In the genomic region with DNA sequence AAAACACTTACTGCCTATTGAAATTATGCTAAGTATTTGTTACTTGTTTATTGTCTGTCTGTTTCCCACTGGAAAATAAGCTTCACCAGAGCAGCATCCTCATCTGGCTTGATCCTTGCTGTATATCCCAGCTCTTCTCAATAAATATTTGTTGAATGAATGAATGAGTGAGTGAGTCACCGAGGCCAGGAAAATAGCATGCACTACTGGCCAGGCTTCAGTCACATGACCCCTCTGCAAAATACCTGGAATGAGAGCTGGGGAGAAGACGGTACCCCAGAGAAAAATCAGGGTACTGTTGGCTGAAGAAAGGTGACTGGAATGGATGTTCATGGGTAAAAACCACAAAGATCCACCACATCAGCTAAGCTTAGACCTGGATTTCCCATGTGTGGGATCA, we compare ENCODE assay signal across 1 cellular context.
TF ChIP-seq lines count a peak whose summit lies in the region.

No MANE protein-coding gene starts in this region.

TF ChIP-seq in K562, 482 proteins besides CTCF, POLR2A, EP300 and RAD21 (continued from another document):
- TF ChIP-seq, protein P1, sequence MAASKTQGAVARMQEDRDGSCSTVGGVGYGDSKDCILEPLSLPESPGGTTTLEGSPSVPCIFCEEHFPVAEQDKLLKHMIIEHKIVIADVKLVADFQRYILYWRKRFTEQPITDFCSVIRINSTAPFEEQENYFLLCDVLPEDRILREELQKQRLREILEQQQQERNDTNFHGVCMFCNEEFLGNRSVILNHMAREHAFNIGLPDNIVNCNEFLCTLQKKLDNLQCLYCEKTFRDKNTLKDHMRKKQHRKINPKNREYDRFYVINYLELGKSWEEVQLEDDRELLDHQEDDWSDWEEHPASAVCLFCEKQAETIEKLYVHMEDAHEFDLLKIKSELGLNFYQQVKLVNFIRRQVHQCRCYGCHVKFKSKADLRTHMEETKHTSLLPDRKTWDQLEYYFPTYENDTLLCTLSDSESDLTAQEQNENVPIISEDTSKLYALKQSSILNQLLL (CRISPR knock-in tag; IDR thresholded peaks at IDR 0.05; ENCODE audit: borderline replicate concordance): no peak
- TF ChIP-seq, protein P2, sequence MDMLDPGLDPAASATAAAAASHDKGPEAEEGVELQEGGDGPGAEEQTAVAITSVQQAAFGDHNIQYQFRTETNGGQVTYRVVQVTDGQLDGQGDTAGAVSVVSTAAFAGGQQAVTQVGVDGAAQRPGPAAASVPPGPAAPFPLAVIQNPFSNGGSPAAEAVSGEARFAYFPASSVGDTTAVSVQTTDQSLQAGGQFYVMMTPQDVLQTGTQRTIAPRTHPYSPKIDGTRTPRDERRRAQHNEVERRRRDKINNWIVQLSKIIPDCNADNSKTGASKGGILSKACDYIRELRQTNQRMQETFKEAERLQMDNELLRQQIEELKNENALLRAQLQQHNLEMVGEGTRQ (CRISPR knock-in tag; IDR thresholded peaks at IDR 0.05): peak; percentile 30
- TF ChIP-seq ZNF77 (CRISPR knock-in tag; IDR thresholded peaks at IDR 0.05) (no peak), ZFP1 (CRISPR knock-in tag; IDR thresholded peaks at IDR 0.05) (no peak), PYGO2 (tag; IDR thresholded peaks at IDR 0.05) (no peak), SREBF1 (IDR thresholded peaks at IDR 0.05; ENCODE audit: borderline replicate concordance, low read depth, low read length) (no peak), YY1 (IDR thresholded peaks at IDR 0.05; ENCODE audit: borderline replicate concordance in 1 of 3, control insufficient read depth in 1 of 3, extremely low read depth in 1 of 3, insufficient read depth in 3 of 3, insufficient read length in 1 of 3, insufficient replicate concordance in 2 of 3, low read depth in 1 of 3, low read length in 2 of 3) (no peak), ZNF24 (IDR thresholded peaks at IDR 0.05) (peak; percentile 66), HDAC8 (tag; IDR thresholded peaks at IDR 0.05) (no peak)
- TF ChIP-seq, protein P3, sequence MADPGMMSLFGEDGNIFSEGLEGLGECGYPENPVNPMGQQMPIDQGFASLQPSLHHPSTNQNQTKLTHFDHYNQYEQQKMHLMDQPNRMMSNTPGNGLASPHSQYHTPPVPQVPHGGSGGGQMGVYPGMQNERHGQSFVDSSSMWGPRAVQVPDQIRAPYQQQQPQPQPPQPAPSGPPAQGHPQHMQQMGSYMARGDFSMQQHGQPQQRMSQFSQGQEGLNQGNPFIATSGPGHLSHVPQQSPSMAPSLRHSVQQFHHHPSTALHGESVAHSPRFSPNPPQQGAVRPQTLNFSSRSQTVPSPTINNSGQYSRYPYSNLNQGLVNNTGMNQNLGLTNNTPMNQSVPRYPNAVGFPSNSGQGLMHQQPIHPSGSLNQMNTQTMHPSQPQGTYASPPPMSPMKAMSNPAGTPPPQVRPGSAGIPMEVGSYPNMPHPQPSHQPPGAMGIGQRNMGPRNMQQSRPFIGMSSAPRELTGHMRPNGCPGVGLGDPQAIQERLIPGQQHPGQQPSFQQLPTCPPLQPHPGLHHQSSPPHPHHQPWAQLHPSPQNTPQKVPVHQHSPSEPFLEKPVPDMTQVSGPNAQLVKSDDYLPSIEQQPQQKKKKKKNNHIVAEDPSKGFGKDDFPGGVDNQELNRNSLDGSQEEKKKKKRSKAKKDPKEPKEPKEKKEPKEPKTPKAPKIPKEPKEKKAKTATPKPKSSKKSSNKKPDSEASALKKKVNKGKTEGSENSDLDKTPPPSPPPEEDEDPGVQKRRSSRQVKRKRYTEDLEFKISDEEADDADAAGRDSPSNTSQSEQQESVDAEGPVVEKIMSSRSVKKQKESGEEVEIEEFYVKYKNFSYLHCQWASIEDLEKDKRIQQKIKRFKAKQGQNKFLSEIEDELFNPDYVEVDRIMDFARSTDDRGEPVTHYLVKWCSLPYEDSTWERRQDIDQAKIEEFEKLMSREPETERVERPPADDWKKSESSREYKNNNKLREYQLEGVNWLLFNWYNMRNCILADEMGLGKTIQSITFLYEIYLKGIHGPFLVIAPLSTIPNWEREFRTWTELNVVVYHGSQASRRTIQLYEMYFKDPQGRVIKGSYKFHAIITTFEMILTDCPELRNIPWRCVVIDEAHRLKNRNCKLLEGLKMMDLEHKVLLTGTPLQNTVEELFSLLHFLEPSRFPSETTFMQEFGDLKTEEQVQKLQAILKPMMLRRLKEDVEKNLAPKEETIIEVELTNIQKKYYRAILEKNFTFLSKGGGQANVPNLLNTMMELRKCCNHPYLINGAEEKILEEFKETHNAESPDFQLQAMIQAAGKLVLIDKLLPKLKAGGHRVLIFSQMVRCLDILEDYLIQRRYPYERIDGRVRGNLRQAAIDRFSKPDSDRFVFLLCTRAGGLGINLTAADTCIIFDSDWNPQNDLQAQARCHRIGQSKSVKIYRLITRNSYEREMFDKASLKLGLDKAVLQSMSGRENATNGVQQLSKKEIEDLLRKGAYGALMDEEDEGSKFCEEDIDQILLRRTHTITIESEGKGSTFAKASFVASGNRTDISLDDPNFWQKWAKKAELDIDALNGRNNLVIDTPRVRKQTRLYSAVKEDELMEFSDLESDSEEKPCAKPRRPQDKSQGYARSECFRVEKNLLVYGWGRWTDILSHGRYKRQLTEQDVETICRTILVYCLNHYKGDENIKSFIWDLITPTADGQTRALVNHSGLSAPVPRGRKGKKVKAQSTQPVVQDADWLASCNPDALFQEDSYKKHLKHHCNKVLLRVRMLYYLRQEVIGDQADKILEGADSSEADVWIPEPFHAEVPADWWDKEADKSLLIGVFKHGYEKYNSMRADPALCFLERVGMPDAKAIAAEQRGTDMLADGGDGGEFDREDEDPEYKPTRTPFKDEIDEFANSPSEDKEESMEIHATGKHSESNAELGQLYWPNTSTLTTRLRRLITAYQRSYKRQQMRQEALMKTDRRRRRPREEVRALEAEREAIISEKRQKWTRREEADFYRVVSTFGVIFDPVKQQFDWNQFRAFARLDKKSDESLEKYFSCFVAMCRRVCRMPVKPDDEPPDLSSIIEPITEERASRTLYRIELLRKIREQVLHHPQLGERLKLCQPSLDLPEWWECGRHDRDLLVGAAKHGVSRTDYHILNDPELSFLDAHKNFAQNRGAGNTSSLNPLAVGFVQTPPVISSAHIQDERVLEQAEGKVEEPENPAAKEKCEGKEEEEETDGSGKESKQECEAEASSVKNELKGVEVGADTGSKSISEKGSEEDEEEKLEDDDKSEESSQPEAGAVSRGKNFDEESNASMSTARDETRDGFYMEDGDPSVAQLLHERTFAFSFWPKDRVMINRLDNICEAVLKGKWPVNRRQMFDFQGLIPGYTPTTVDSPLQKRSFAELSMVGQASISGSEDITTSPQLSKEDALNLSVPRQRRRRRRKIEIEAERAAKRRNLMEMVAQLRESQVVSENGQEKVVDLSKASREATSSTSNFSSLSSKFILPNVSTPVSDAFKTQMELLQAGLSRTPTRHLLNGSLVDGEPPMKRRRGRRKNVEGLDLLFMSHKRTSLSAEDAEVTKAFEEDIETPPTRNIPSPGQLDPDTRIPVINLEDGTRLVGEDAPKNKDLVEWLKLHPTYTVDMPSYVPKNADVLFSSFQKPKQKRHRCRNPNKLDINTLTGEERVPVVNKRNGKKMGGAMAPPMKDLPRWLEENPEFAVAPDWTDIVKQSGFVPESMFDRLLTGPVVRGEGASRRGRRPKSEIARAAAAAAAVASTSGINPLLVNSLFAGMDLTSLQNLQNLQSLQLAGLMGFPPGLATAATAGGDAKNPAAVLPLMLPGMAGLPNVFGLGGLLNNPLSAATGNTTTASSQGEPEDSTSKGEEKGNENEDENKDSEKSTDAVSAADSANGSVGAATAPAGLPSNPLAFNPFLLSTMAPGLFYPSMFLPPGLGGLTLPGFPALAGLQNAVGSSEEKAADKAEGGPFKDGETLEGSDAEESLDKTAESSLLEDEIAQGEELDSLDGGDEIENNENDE (IDR thresholded peaks at IDR 0.05; ENCODE audit: low read depth, low read length): no peak
- TF ChIP-seq, protein P4, sequence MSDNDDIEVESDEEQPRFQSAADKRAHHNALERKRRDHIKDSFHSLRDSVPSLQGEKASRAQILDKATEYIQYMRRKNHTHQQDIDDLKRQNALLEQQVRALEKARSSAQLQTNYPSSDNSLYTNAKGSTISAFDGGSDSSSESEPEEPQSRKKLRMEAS (CRISPR knock-in tag; IDR thresholded peaks at IDR 0.05): no peak
- TF ChIP-seq, protein P5, sequence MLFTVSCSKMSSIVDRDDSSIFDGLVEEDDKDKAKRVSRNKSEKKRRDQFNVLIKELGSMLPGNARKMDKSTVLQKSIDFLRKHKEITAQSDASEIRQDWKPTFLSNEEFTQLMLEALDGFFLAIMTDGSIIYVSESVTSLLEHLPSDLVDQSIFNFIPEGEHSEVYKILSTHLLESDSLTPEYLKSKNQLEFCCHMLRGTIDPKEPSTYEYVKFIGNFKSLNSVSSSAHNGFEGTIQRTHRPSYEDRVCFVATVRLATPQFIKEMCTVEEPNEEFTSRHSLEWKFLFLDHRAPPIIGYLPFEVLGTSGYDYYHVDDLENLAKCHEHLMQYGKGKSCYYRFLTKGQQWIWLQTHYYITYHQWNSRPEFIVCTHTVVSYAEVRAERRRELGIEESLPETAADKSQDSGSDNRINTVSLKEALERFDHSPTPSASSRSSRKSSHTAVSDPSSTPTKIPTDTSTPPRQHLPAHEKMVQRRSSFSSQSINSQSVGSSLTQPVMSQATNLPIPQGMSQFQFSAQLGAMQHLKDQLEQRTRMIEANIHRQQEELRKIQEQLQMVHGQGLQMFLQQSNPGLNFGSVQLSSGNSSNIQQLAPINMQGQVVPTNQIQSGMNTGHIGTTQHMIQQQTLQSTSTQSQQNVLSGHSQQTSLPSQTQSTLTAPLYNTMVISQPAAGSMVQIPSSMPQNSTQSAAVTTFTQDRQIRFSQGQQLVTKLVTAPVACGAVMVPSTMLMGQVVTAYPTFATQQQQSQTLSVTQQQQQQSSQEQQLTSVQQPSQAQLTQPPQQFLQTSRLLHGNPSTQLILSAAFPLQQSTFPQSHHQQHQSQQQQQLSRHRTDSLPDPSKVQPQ (CRISPR knock-in tag; IDR thresholded peaks at IDR 0.05; ENCODE audit: borderline replicate concordance): no peak
- TF ChIP-seq, protein P6, sequence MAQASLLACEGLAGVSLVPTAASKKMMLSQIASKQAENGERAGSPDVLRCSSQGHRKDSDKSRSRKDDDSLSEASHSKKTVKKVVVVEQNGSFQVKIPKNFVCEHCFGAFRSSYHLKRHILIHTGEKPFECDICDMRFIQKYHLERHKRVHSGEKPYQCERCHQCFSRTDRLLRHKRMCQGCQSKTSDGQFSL (CRISPR knock-in tag; IDR thresholded peaks at IDR 0.05): no peak
- TF ChIP-seq, protein P6 (tag; IDR thresholded peaks at IDR 0.05): no peak
